Comparison of ENCODE assay signal across 8 cellular contexts in the genomic region with DNA sequence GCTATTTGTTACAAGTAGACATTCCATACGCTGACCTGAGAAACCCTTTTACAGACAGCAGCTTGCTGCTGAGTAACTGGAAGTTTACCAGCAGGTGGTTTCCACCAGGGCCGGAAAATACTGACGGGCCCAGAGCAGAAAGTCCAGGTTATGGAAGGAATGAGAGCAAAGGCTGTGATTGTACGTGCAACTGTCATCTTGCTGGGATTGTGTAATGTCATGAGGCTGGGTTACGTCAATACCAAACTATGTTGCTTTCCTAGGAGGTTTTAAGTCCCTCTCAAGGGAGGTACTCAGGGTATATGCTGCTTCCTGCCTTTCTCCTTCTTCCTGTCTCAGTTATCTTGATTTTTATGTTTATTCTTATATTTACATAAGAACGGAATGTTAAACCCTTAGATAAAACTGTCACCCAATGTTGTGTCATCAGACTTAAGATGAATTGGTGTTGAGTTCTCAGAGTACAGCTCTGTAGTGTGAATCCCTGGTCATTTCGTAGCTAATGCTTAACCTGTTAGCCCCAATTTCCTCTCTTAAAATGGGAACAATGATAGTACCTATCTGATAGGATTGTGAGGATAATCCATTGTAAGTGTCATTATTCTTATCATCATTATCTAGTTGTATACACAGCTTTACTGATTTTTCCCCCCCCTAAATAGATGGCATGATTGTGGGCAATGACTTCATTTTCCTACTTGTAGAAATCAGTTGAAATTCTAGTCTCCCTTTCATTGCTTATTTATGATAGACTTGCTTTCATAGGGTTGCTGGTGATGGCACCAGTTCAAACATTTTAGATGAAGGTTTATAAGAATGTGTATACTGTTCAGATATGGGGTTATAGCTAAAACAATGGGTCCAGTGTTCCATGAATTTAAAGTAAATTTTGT.
DNase-seq lines count a peak whose midpoint lies in the region; ATAC-seq, FAIRE-seq and TF ChIP-seq lines count a peak whose summit lies in the region.

No MANE protein-coding gene starts in this region.

- H3K36me3 ChIP-seq in ascending aorta (no peaks in the 10 kb centered on the region), thoracic aorta (no peaks in the 10 kb centered on the region)

- no peaks in the 10 kb centered on the region for H3K9me3 ChIP-seq in ascending aorta
- H3K9me3 ChIP-seq in thoracic aorta: no peaks in the 10 kb centered on the region

- H3K4me3 ChIP-seq in ascending aorta: no peak overlapping the region
- H3K4me3 ChIP-seq in thoracic aorta: no peak overlapping the region

- peak overlapping the region; percentile 33 to 77 for H3K27ac ChIP-seq in ascending aorta
- H3K27ac ChIP-seq in thoracic aorta: peak overlapping the region; percentile 58 to 61

- H3K27me3 ChIP-seq in ascending aorta (no peaks in the 10 kb centered on the region), thoracic aorta (replicated peaks; ENCODE audit: insufficient read depth) (no peaks in the 10 kb centered on the region)

- peaks cover 0 to 12% (median 5%) of the 10 kb centered on the region in 3 donors for H3K36me3 Mint-ChIP-seq in immature natural killer cell

- DNase-seq in HTR-8/SVneo (ENCODE audit: insufficient read length, low spot score): peak; percentile 75
- no peak for DNase-seq in ascending aorta (ENCODE audit: low spot score in 2 of 2)
- DNase-seq in immature natural killer cell: no peak
- DNase-seq in thoracic aorta (ENCODE audit: low spot score): no peak
- no peak for DNase-seq in effector CD4-positive, alpha-beta T cell
- DNase-seq in NCI-H2029 treated with DMSO at 0.1 percent for 48 hours (lab: John Stamatoyannopoulos, UW): no peak
- no peak for DNase-seq in retina
- no peak for DNase-seq in NCI-H1694 treated with DMSO at 0.1 percent for 48 hours (lab: John Stamatoyannopoulos, UW)

- H3K4me1 ChIP-seq in ascending aorta (peaks cover 11 to 51% of the 10 kb centered on the region in 2 donors), thoracic aorta (ENCODE audit: control insufficient read depth in 1 of 2, low read depth in 2 of 2) (peaks cover 58 to 84% of the 10 kb centered on the region in 2 donors)

- intact Hi-C loops in ascending aorta (cut with DNase I): no loop called here

- peaks cover 94 to 100% of the 10 kb centered on the region in 2 donors for H3K4me1 Mint-ChIP-seq in immature natural killer cell

- no peaks in the 10 kb centered on the region for H3K9me3 Mint-ChIP-seq in immature natural killer cell

- peak; percentile 65 for FAIRE-seq in HTR-8/SVneo (lab: Jason Lieb, UNC)

- ATAC-seq in thoracic aorta (ENCODE audit: insufficient number of reproducible peaks, low FRiP score, low read depth): peak; percentile 51

- H3K27me3 Mint-ChIP-seq in immature natural killer cell (ENCODE audit: low read depth in 3 of 3): peaks cover 0 to 5% (median 0%) of the 10 kb centered on the region in 3 donors

- H3K4me3 Mint-ChIP-seq in immature natural killer cell: peak overlapping the region; percentile 17 to 85 (median 50)

- peak overlapping the region; percentile 55 to 96 (median 88) for H3K27ac Mint-ChIP-seq in immature natural killer cell

- TF ChIP-seq CTCF in ascending aorta (IDR thresholded peaks at IDR 0.05): no peak
- TF ChIP-seq CTCF in thoracic aorta (IDR thresholded peaks at IDR 0.05): no peak
